8 cellular contexts compared by ENCODE assay signal in the genomic region with DNA sequence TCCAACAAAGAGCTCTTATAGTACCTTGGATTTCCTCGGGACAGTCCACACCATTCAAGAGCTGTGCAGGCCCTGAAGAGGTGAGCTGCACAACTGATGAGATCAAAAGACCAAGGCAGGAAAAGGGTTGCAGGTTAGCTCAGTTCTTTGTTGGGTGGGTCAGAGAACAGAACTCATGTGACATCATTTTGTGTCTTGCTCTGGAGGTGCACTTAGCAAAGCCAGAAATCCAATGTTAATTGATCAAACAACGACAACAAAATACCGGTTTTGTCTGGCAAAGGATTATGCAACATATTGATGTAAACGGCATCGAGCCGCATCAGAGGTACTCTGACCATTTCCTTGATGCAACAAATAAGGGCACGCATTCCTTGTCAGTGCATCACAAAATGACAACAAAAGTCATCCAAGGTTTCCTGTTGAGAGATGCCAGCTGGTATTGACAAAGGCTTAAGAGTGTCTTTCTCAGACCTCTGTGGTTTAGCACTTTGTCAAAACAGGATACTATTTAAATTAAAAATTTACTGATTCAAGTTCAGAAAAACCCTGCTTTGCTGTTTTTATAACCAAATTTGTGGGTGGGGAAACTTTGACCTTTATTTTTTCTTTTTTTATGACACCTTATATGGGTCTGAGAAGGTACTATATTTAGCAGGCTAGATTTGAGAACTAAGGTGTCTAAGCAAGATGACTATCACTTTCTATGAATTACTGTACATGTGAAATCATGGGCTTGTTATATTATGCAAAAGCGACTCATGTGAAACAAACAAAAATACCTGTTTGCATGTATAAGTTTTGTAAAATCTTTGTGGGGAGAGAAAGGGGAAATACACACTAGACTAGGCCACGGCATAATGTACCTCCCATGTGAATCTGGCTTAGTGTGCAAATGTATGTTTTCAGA.
DNase-seq lines count a peak whose midpoint lies in the region; ATAC-seq and TF ChIP-seq lines count a peak whose summit lies in the region.

No MANE protein-coding gene starts in this region.

- H3K4me3 ChIP-seq in foreskin fibroblast (ENCODE audit: low read depth in 1 of 2, low read length in 2 of 2): no peak overlapping the region
- H3K4me3 ChIP-seq in MG63: no peak overlapping the region

- H3K4me1 Mint-ChIP-seq in T-cell: peaks cover 81 to 94% (median 86%) of the 10 kb centered on the region in 3 donors

- H3K36me3 ChIP-seq in MG63: no peaks in the 10 kb centered on the region

- peak overlapping the region; percentile 47 to 64 (median 55) for H3K4me3 Mint-ChIP-seq in T-cell

- no peaks in the 10 kb centered on the region for H3K9me3 ChIP-seq in MG63

- ATAC-seq in GM18870 (IDR thresholded peaks at IDR 0.05; ENCODE audit: unreplicated experiment): peak; percentile 96
- ATAC-seq in HG02763 (IDR thresholded peaks at IDR 0.05; ENCODE audit: unreplicated experiment): peak; percentile 89
- peak; percentile 71 to 82 (median 73) for ATAC-seq in T-cell (replicated peaks in 1 of 4)

- H3K36me3 Mint-ChIP-seq in T-cell: peaks cover 58% of the 10 kb centered on the region

- TF ChIP-seq CTCF in foreskin fibroblast (IDR thresholded peaks at IDR 0.05; ENCODE audit: low read depth, low read length): no peak

- H3K27me3 ChIP-seq in MG63: no peaks in the 10 kb centered on the region

- CTCF ChIA-PET in T-cell (lab: Charles Lee): interaction anchor here (0.6 to 1.7 kb wide), 7 partner anchors 25 to 429 kb away, joined by 3 to 4 read pairs (median 3); no protein-coding TSS in a partner anchor

- POLR2A ChIA-PET in T-cell (lab: Charles Lee): interaction anchor here (0.5 to 1.6 kb wide), 9 partner anchors 11 to 424 kb away, joined by 3 to 7 read pairs (median 3); no protein-coding TSS in a partner anchor

- no peaks in the 10 kb centered on the region for H3K27me3 Mint-ChIP-seq in T-cell

- H3K9me3 Mint-ChIP-seq in T-cell: peaks cover 0 to 4% (median 0%) of the 10 kb centered on the region in 3 donors

- peak overlapping the region; percentile 84 to 88 for H3K27ac Mint-ChIP-seq in T-cell

- DNase-seq in T-cell (peak in 32 of 34 experiments; percentile 14 to 80 (median 45)), foreskin fibroblast (peak; percentile 65 to 77), LoVo (ENCODE audit: low spot score) (no peak), MG63 (no peak), GM19240 (ENCODE audit: insufficient read length, low spot score) (no peak), NCI-H69 (lab: John Stamatoyannopoulos, UW) (no peak)

Comparison
In these comparisons a context has a peak if more than half of its experiments do, and no peak if none do; other contexts are left out.
1. DNase-seq: peak in T-cell (32 of 34) and foreskin fibroblast (2 of 2); none in LoVo (single experiment), MG63 (single experiment), GM19240 (single experiment) and NCI-H69 (single experiment).
2. Peak in every context shown above with its lines, with median percentiles within 50 percentile points of each other: ATAC-seq.